Comparison of ENCODE assay signal across 1 cellular context in the genomic region with DNA sequence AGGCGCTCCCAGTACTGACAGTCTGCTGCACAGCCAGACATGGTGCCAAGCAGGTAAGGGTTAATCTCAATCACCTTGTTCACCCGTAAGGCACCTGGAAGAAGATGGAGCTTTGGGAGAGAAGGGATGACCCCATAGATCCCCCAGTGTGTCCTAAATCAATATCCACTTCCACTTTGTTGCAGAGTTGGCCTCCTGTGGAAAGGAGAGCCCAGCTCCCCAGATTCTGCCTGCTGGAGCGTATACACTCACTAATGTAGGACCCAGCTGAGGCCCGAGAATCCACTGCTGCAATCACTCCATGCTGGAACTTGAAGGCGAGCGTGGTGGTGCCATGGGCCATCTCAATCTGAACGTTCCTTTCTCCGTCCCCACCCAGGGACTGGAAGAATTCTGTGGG.
TF ChIP-seq lines count a peak whose summit lies in the region.

No MANE protein-coding gene starts in this region.

TF ChIP-seq in liver, 16 proteins besides CTCF, POLR2A, EP300 and RAD21 (continued from another document):
- TF ChIP-seq, protein P1, sequence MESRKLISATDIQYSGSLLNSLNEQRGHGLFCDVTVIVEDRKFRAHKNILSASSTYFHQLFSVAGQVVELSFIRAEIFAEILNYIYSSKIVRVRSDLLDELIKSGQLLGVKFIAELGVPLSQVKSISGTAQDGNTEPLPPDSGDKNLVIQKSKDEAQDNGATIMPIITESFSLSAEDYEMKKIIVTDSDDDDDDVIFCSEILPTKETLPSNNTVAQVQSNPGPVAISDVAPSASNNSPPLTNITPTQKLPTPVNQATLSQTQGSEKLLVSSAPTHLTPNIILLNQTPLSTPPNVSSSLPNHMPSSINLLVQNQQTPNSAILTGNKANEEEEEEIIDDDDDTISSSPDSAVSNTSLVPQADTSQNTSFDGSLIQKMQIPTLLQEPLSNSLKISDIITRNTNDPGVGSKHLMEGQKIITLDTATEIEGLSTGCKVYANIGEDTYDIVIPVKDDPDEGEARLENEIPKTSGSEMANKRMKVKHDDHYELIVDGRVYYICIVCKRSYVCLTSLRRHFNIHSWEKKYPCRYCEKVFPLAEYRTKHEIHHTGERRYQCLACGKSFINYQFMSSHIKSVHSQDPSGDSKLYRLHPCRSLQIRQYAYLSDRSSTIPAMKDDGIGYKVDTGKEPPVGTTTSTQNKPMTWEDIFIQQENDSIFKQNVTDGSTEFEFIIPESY (IDR thresholded peaks at IDR 0.05), result no peak
TF ChIP-seq in liver: peak in this region for 0.
